ENCODE assay signal across 22 cellular contexts in the genomic region with DNA sequence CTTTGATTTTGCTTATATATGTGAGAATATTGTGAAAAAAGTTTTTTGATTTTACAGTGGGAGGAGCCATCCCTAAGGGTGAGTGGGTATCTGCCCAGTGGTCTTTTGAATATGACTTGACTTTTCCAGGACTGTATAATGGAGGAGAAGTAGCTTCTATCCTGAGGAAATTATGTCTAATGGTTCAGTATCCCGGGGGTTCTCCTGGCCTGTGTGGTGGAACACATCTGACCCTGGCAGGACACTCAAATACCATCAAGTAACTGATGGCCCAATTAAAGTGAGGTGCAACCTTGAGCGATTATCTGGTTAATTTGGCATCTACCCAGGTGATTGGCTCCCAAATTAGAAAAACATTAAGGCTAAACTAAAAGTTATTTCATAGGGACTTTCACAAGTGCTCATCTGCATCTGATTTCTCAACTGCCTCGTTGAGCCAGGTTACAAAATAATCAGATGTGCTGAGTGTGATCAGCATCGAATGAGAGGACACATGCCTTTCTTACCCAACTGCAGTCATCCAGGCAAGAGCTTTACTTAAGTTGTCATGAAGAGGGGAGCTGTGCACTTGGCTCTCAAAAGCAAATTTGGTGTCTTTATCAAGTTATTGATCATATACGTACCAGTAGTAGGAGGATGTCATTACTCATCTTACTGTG.
"Had no signal": no experiment of that assay in that cellular context is flagged by ENCODE, and none has a peak within 500 bp of the region (broad histone marks: within the 10 kb centered on the region; RNA-seq: fewer than 3 reads in every experiment).

No MANE protein-coding gene starts in this region.

- H3K9me3 Mint-ChIP-seq: effector memory CD8-positive, alpha-beta T cell; naive thymus-derived CD8-positive, alpha-beta T cell; type B pancreatic cell had no signal

- H3K27ac ChIP-seq: epithelial cell of prostate, esophagus muscularis mucosa, foreskin keratinocyte, hepatocyte, pancreas, prostate gland, sigmoid colon, skin epidermis, suprapubic skin, thyroid gland had no signal

- H3K4me3 ChIP-seq: esophagus muscularis mucosa, hepatocyte, mucosa of descending colon, pancreas, prostate gland, sigmoid colon, skin epidermis, suprapubic skin, thyroid gland had no signal

- FAIRE-seq: colon, pancreas, urothelium cell line had no signal

- H3K36me3 ChIP-seq: esophagus muscularis mucosa, pancreas, prostate gland, sigmoid colon, suprapubic skin, thyroid gland had no signal

- H3K27me3 Mint-ChIP-seq: dendritic cell treated with granulocyte-macrophage colony-stimulating factor and Interleukin-4, amounts not matched to agents 40 ng/mL and 50 ng/mL, for 4 days; type B pancreatic cell had no signal

- H3K4me1 ChIP-seq: esophagus muscularis mucosa, foreskin keratinocyte, pancreas, prostate gland, sigmoid colon, suprapubic skin, thyroid gland had no signal

- DNase-seq: cerebellar nuclear complex; effector memory CD8-positive, alpha-beta T cell; foreskin keratinocyte; head of caudate nucleus; kidney glomerular epithelial cell; mucosa of descending colon; naive thymus-derived CD8-positive, alpha-beta T cell; pancreas; sigmoid colon; stimulated activated CD4-positive, alpha-beta T cell treated with anti-CD3 and anti-CD28 coated beads, Interleukin-12 subunit alpha, Interleukin-12 subunit beta, amount 100 ng/mL, for 4 hours; stimulated activated naive CD8-positive, alpha-beta T cell treated with anti-CD3 and anti-CD28 coated beads, Interleukin-15, Interleukin-2, amounts not matched to agents 100 U/mL and 50 U/mL, for 24 hours; thyroid gland had no signal

- H3K36me3 Mint-ChIP-seq: naive thymus-derived CD8-positive, alpha-beta T cell had no signal

- H3K9me3 ChIP-seq: esophagus muscularis mucosa, mucosa of descending colon, pancreas, prostate gland, sigmoid colon, suprapubic skin, thyroid gland had no signal

- H3K27ac Mint-ChIP-seq: dendritic cell treated with granulocyte-macrophage colony-stimulating factor and Interleukin-4, amounts not matched to agents 40 ng/mL and 50 ng/mL, for 4 days; effector memory CD8-positive, alpha-beta T cell; type B pancreatic cell had no signal

- H3K4me3 Mint-ChIP-seq: dendritic cell treated with granulocyte-macrophage colony-stimulating factor and Interleukin-4, amounts not matched to agents 40 ng/mL and 50 ng/mL, for 4 days; effector memory CD8-positive, alpha-beta T cell; naive thymus-derived CD8-positive, alpha-beta T cell; type B pancreatic cell had no signal

- H3K27me3 ChIP-seq: esophagus muscularis mucosa, foreskin keratinocyte, hepatocyte, pancreas, sigmoid colon, suprapubic skin, thyroid gland had no signal

- H3K4me1 Mint-ChIP-seq: naive thymus-derived CD8-positive, alpha-beta T cell had no signal
